26 cellular contexts compared by ENCODE assay signal in the genomic region with DNA sequence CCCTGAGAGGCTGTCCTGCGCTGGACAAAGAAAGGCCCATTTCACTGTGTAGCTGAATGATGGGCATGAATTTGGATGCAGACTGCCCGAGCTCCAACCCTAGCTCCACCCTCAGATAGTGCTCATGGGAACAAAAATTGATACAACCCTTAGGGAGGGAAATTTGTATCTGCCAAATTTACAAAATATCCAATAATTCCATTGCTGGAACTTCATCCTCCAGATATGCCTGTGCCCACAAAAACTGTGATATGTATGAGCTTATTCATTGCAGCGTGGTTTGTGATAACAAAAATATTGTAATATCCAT. TPM values are rescaled to one million over a fixed set of nuclear protein-coding genes. Genes with fewer than 3 reads are reported as not detected.
"Had no signal": no experiment of that assay in that cellular context is flagged by ENCODE, and none has a peak within 500 bp of the region (broad histone marks: within the 10 kb centered on the region; RNA-seq: fewer than 3 reads in every experiment).

No MANE protein-coding gene starts in this region.

- H3K9me3 ChIP-seq: ascending aorta, esophagus muscularis mucosa, gastroesophageal sphincter, heart right ventricle, left ventricle myocardium inferior, testis, upper lobe of right lung had no signal

- H3K4me3 Mint-ChIP-seq: activated CD4-positive, alpha-beta T cell treated with anti-CD3 and anti-CD28 coated beads, Interleukin-2, amount 10 ng/mL, durations not matched to agents 7 days and 5 days; activated naive CD4-positive, alpha-beta T cell treated with anti-CD3 and anti-CD28 coated beads, Interleukin-2, amount 50 U/mL, for 24 hours; activated T-cell treated with anti-CD3 and anti-CD28 coated beads, Interleukin-2, amount 50 U/mL, for 72 hours; central memory CD8-positive, alpha-beta T cell; stimulated activated memory B cell treated with anti-CD40 and anti-IgM and Interleukin-4, amounts not matched to agents 10 μg/mL and 1 μg/mL and 100 μg/mL, for 72 hours had no signal

- H3K27ac Mint-ChIP-seq: activated CD4-positive, alpha-beta T cell treated with anti-CD3 and anti-CD28 coated beads, Interleukin-2, amount 10 ng/mL, durations not matched to agents 7 days and 5 days; activated naive CD4-positive, alpha-beta T cell treated with anti-CD3 and anti-CD28 coated beads, Interleukin-2, amount 50 U/mL, for 24 hours; activated T-cell treated with anti-CD3 and anti-CD28 coated beads, Interleukin-2, amount 50 U/mL, for 72 hours; stimulated activated memory B cell treated with anti-CD40 and anti-IgM and Interleukin-4, amounts not matched to agents 10 μg/mL and 1 μg/mL and 100 μg/mL, for 72 hours had no signal

- H3K4me3 ChIP-seq: ascending aorta, esophagus muscularis mucosa, gastroesophageal sphincter, heart right ventricle, left ventricle myocardium inferior, testis, upper lobe of right lung had no signal

- H3K27me3 Mint-ChIP-seq: stimulated activated memory B cell treated with anti-CD40 and anti-IgM and Interleukin-4, amounts not matched to agents 10 μg/mL and 1 μg/mL and 100 μg/mL, for 72 hours had no signal

- H3K27ac ChIP-seq: ascending aorta, esophagus muscularis mucosa, gastroesophageal sphincter, heart right ventricle, left ventricle myocardium inferior, testis, upper lobe of right lung had no signal

- H3K36me3 Mint-ChIP-seq: activated naive CD4-positive, alpha-beta T cell treated with anti-CD3 and anti-CD28 coated beads, Interleukin-2, amount 50 U/mL, for 24 hours; stimulated activated memory B cell treated with anti-CD40 and anti-IgM and Interleukin-4, amounts not matched to agents 10 μg/mL and 1 μg/mL and 100 μg/mL, for 72 hours had no signal

- ATAC-seq: activated CD4-positive, CD25-positive, alpha-beta regulatory T cell treated with anti-CD3 and anti-CD28 coated beads, Interleukin-2, amount 50 U/mL, for 24 hours; activated T-cell treated with anti-CD3 and anti-CD28 coated beads, Interleukin-2, amount 50 U/mL, for 72 hours; gastroesophageal sphincter; heart right ventricle; sciatic nerve; stimulated activated memory B cell treated with anti-CD40 and anti-IgM and Interleukin-4, amounts not matched to agents 10 μg/mL and 1 μg/mL and 100 μg/mL, for 72 hours had no signal

- H3K9me3 Mint-ChIP-seq: activated CD4-positive, alpha-beta T cell treated with anti-CD3 and anti-CD28 coated beads, Interleukin-2, amount 10 ng/mL, durations not matched to agents 7 days and 5 days; activated naive CD4-positive, alpha-beta T cell treated with anti-CD3 and anti-CD28 coated beads, Interleukin-2, amount 50 U/mL, for 24 hours; activated T-cell treated with anti-CD3 and anti-CD28 coated beads, Interleukin-2, amount 50 U/mL, for 72 hours; central memory CD8-positive, alpha-beta T cell; stimulated activated memory B cell treated with anti-CD40 and anti-IgM and Interleukin-4, amounts not matched to agents 10 μg/mL and 1 μg/mL and 100 μg/mL, for 72 hours had no signal

- H3K36me3 ChIP-seq: ascending aorta, esophagus muscularis mucosa, gastroesophageal sphincter, heart right ventricle, left ventricle myocardium inferior, upper lobe of right lung had no signal

- H3K4me1 Mint-ChIP-seq: activated CD4-positive, alpha-beta T cell treated with anti-CD3 and anti-CD28 coated beads, Interleukin-2, amount 10 ng/mL, durations not matched to agents 7 days and 5 days; activated naive CD4-positive, alpha-beta T cell treated with anti-CD3 and anti-CD28 coated beads, Interleukin-2, amount 50 U/mL, for 24 hours; central memory CD8-positive, alpha-beta T cell; stimulated activated memory B cell treated with anti-CD40 and anti-IgM and Interleukin-4, amounts not matched to agents 10 μg/mL and 1 μg/mL and 100 μg/mL, for 72 hours had no signal

- DNase-seq: activated CD4-positive, alpha-beta T cell treated with anti-CD3 and anti-CD28 coated beads, Interleukin-2, amount 10 ng/mL, durations not matched to agents 7 days and 5 days; activated CD8-positive, alpha-beta memory T cell treated with anti-CD3 and anti-CD28 coated beads for 24 hours; activated gamma-delta T cell; activated T-cell treated with anti-CD3 and anti-CD28 coated beads, Interleukin-2, amount 50 U/mL, for 72 hours; effector CD8-positive, alpha-beta T cell; heart right ventricle; left ventricle myocardium inferior; mammary epithelial cell; stimulated activated CD4-positive, alpha-beta T cell treated with anti-CD3 and anti-CD28 coated beads, Interleukin-4, amount 100 ng/mL, for 4 hours; T-helper 1 cell; T-helper 9 cell; upper lobe of right lung had no signal

- H3K4me1 ChIP-seq: ascending aorta, esophagus muscularis mucosa, gastroesophageal sphincter, heart right ventricle, left ventricle myocardium inferior, upper lobe of right lung had no signal

- H3K27me3 ChIP-seq: ascending aorta, esophagus muscularis mucosa, testis, upper lobe of right lung had no signal

RNA-seq across cellular contexts. Expression of gene MS4A8, which starts 2.1 kb away (rescaled TPM):
- total RNA-seq: activated CD4-positive, alpha-beta T cell treated with anti-CD3 and anti-CD28 coated beads, Interleukin-2, amount 10 ng/mL, durations not matched to agents 7 days and 5 days; activated T-cell treated with anti-CD3 and anti-CD28 coated beads, Interleukin-2, amount 50 U/mL, for 72 hours; ascending aorta; endothelial cell of umbilical vein; esophagus muscularis mucosa; gastroesophageal sphincter; heart right ventricle; kidney epithelial cell; left ventricle myocardium inferior; mammary epithelial cell; osteocyte; pulmonary artery endothelial cell; sciatic nerve; upper lobe of right lung had no signal
- polyA plus RNA-seq: endothelial cell of umbilical vein, heart right ventricle, mammary epithelial cell had no signal

RNA-seq across cellular contexts. Expression of gene MS4A18, which starts 23.1 kb away (rescaled TPM):
- total RNA-seq: activated CD4-positive, alpha-beta T cell treated with anti-CD3 and anti-CD28 coated beads, Interleukin-2, amount 10 ng/mL, durations not matched to agents 7 days and 5 days; activated T-cell treated with anti-CD3 and anti-CD28 coated beads, Interleukin-2, amount 50 U/mL, for 72 hours; ascending aorta; endothelial cell of umbilical vein; esophagus muscularis mucosa; gastroesophageal sphincter; heart right ventricle; kidney epithelial cell; left ventricle myocardium inferior; mammary epithelial cell; osteocyte; pulmonary artery endothelial cell; sciatic nerve; upper lobe of right lung had no signal
- polyA plus RNA-seq: adipose tissue, endothelial cell of umbilical vein, heart right ventricle, mammary epithelial cell had no signal

RNA-seq across cellular contexts. Expression of gene MS4A15, which starts 55.2 kb away (rescaled TPM):
- total RNA-seq: activated CD4-positive, alpha-beta T cell treated with anti-CD3 and anti-CD28 coated beads, Interleukin-2, amount 10 ng/mL, durations not matched to agents 7 days and 5 days; activated T-cell treated with anti-CD3 and anti-CD28 coated beads, Interleukin-2, amount 50 U/mL, for 72 hours; ascending aorta; endothelial cell of umbilical vein; gastroesophageal sphincter; heart right ventricle; kidney epithelial cell; left ventricle myocardium inferior; mammary epithelial cell; osteocyte; pulmonary artery endothelial cell; sciatic nerve had no signal
- polyA plus RNA-seq: endothelial cell of umbilical vein, heart right ventricle, mammary epithelial cell had no signal
